33 cellular contexts compared by ENCODE assay signal in genomic region chr5:114838937-114839336, GRCh38.
"Had no signal": no experiment of that assay in that cellular context is flagged by ENCODE, and none has a peak within 500 bp of the region (broad histone marks: within the 10 kb centered on the region; RNA-seq: fewer than 3 reads in every experiment).

No MANE protein-coding gene starts in this region.

- H3K27me3 ChIP-seq: body of pancreas, breast epithelium had no signal

- DNase-seq: activated CD4-positive, alpha-beta T cell treated with anti-CD3 and anti-CD28 coated beads, Interleukin-2, amount 10 ng/mL, durations not matched to agents 24 days and 14 days; activated CD4-positive, alpha-beta T cell treated with anti-CD3 and anti-CD28 coated beads, Interleukin-2, amount 50 U/mL, for 4 hours; activated CD4-positive, CD25-positive, alpha-beta regulatory T cell; activated CD8-positive, alpha-beta T cell treated with anti-CD3 and anti-CD28 coated beads for 36 hours; activated gamma-delta T cell; activated naive CD4-positive, alpha-beta T cell treated with Interleukin-2 at 50 U/mL for 16 hours; activated naive CD8-positive, alpha-beta T cell treated with anti-CD3 and anti-CD28 coated beads, Interleukin-2, amount 10 ng/mL, durations not matched to agents 7 days and 5 days; activated T-cell treated with anti-CD3 and anti-CD28 coated beads, Interleukin-2, amount 50 U/mL, for 24 hours; body of pancreas; cerebellar nuclear complex; NCI-H1105; NCI-H1417 treated with DMSO at 0.1 percent for 48 hours; NCI-H1694; NCI-H1930; NCI-H2081 treated with DMSO at 0.1 percent for 48 hours; NCI-H226; NCI-H446 treated with DMSO at 0.1 percent for 48 hours; NCI-H524; NCI-H69; PC-9; SW 1271; T-helper 1 cell; T-helper 2 cell; T-helper 9 cell; WERI-Rb-1 had no signal

- H3K36me3 Mint-ChIP-seq: activated naive CD4-positive, alpha-beta T cell treated with anti-CD3 and anti-CD28 coated beads, Interleukin-2, amount 50 U/mL, for 24 hours; activated naive CD8-positive, alpha-beta T cell treated with anti-CD3 and anti-CD28 coated beads, Interleukin-2, amount 10 ng/mL, durations not matched to agents 7 days and 5 days had no signal

- FAIRE-seq: astrocyte, K562, RCC 7860 had no signal

- H3K4me1 Mint-ChIP-seq: activated CD4-positive, alpha-beta T cell treated with anti-CD3 and anti-CD28 coated beads, Interleukin-2, amount 10 ng/mL, durations not matched to agents 24 days and 14 days; activated naive CD4-positive, alpha-beta T cell treated with anti-CD3 and anti-CD28 coated beads, Interleukin-2, amount 50 U/mL, for 24 hours; activated naive CD8-positive, alpha-beta T cell treated with anti-CD3 and anti-CD28 coated beads, Interleukin-2, amount 10 ng/mL, durations not matched to agents 7 days and 5 days had no signal

- H3K4me3 Mint-ChIP-seq: activated CD4-positive, alpha-beta T cell treated with anti-CD3 and anti-CD28 coated beads, Interleukin-2, amount 10 ng/mL, durations not matched to agents 24 days and 14 days; activated CD8-positive, alpha-beta T cell treated with anti-CD3 and anti-CD28 coated beads for 36 hours; activated naive CD4-positive, alpha-beta T cell treated with anti-CD3 and anti-CD28 coated beads, Interleukin-2, amount 50 U/mL, for 24 hours; activated naive CD8-positive, alpha-beta T cell treated with anti-CD3 and anti-CD28 coated beads, Interleukin-2, amount 10 ng/mL, durations not matched to agents 7 days and 5 days; activated T-cell treated with anti-CD3 and anti-CD28 coated beads, Interleukin-2, amount 50 U/mL, for 24 hours had no signal

- H3K9me3 Mint-ChIP-seq: activated CD4-positive, alpha-beta T cell treated with anti-CD3 and anti-CD28 coated beads, Interleukin-2, amount 10 ng/mL, durations not matched to agents 24 days and 14 days; activated CD8-positive, alpha-beta T cell treated with anti-CD3 and anti-CD28 coated beads for 36 hours; activated naive CD4-positive, alpha-beta T cell treated with anti-CD3 and anti-CD28 coated beads, Interleukin-2, amount 50 U/mL, for 24 hours had no signal

- H3K27me3 Mint-ChIP-seq: activated CD4-positive, alpha-beta T cell treated with anti-CD3 and anti-CD28 coated beads, Interleukin-2, amount 10 ng/mL, durations not matched to agents 24 days and 14 days; activated CD8-positive, alpha-beta T cell treated with anti-CD3 and anti-CD28 coated beads for 36 hours; activated naive CD4-positive, alpha-beta T cell treated with anti-CD3 and anti-CD28 coated beads, Interleukin-2, amount 50 U/mL, for 24 hours; activated naive CD8-positive, alpha-beta T cell treated with anti-CD3 and anti-CD28 coated beads, Interleukin-2, amount 10 ng/mL, durations not matched to agents 7 days and 5 days; activated T-cell treated with anti-CD3 and anti-CD28 coated beads, Interleukin-2, amount 50 U/mL, for 24 hours had no signal

- H3K27ac ChIP-seq: body of pancreas, breast epithelium, PC-9, RWPE1, WERI-Rb-1 had no signal

- H3K4me1 ChIP-seq: body of pancreas, breast epithelium had no signal

- H2AFZ ChIP-seq: PC-9 had no signal

- H3K27ac Mint-ChIP-seq: activated CD4-positive, alpha-beta T cell treated with anti-CD3 and anti-CD28 coated beads, Interleukin-2, amount 10 ng/mL, durations not matched to agents 24 days and 14 days; activated CD8-positive, alpha-beta T cell treated with anti-CD3 and anti-CD28 coated beads for 36 hours; activated naive CD4-positive, alpha-beta T cell treated with anti-CD3 and anti-CD28 coated beads, Interleukin-2, amount 50 U/mL, for 24 hours; activated naive CD8-positive, alpha-beta T cell treated with anti-CD3 and anti-CD28 coated beads, Interleukin-2, amount 10 ng/mL, durations not matched to agents 7 days and 5 days; activated T-cell treated with anti-CD3 and anti-CD28 coated beads, Interleukin-2, amount 50 U/mL, for 24 hours; activated T-helper 2 cell treated with anti-CD3 and anti-CD28 coated beads, Interferon-gamma antibody, Interleukin-2, Interleukin-4, amounts not matched to agents 10 μg/mL and 5 μg/mL and 100 μg/mL, durations not matched to agents 14 hours and 24 hours and 36 hours had no signal

- H3K4me3 ChIP-seq: body of pancreas, breast epithelium, K562, PC-9 had no signal

- H3K4me2 ChIP-seq: PC-9 had no signal

- H3K36me3 ChIP-seq: breast epithelium, WERI-Rb-1 had no signal

- ATAC-seq: activated CD8-positive, alpha-beta T cell treated with anti-CD3 and anti-CD28 coated beads for 36 hours; body of pancreas; K562; Right ventricle myocardium inferior had no signal

- H3K9me3 ChIP-seq: body of pancreas had no signal
